15 cellular contexts compared by ENCODE assay signal in the genomic region with DNA sequence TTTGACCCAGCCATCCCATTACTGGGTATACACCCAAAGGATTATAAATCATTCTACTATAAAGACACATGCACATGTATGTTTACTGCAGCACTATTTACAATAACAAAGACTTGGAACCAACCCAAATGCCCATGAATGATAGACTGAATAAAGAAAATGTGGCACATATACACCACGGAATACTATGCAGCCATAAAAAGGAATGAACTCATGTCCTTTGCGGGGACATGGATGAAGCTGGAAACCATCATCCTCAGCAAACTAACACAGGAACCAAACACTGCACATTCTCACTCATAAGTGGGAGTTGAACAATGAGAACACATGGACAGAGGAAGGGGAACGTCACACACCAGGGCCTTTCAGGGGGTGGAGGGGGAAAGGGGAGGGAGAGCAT. TPM values are rescaled to one million over a fixed set of nuclear protein-coding genes. Genes with fewer than 3 reads are reported as not detected.
"Had no signal": no experiment of that assay in that cellular context is flagged by ENCODE, and none has a peak within 500 bp of the region (broad histone marks: within the 10 kb centered on the region; RNA-seq: fewer than 3 reads in every experiment).

No MANE protein-coding gene starts in this region.

RNA-seq across cellular contexts. Expression of a gene that starts 22.6 kb away (rescaled TPM):
- total RNA-seq: activated naive CD4-positive, alpha-beta T cell treated with anti-CD3 and anti-CD28 coated beads for 36 hours; activated naive CD8-positive, alpha-beta T cell treated with anti-CD3 and anti-CD28 coated beads, Interleukin-2, amount 10 ng/mL, durations not matched to agents 7 days and 5 days; activated T-helper 1 cell treated with anti-CD3 and anti-CD28 coated beads, Interleukin-12 subunit alpha, Interleukin-12 subunit beta, Interleukin-2, Interleukin-4 antibody, amounts not matched to agents 30 ng/mL and 10 ng/mL and 1 ng/mL, durations not matched to agents 14 hours and 24 hours and 36 hours; activated T-helper 2 cell treated with anti-CD3 and anti-CD28 coated beads, Interferon-gamma antibody, Interleukin-2, Interleukin-4, amounts not matched to agents 10 μg/mL and 5 μg/mL and 100 μg/mL, durations not matched to agents 14 hours and 24 hours and 36 hours; astrocyte; bronchial epithelial cell; cardiac muscle cell; chondrocyte had no signal
- polyA plus RNA-seq: cardiac muscle cell had no signal

RNA-seq across cellular contexts. Expression of a gene that starts 28.8 kb away (rescaled TPM):
- total RNA-seq: activated naive CD4-positive, alpha-beta T cell treated with anti-CD3 and anti-CD28 coated beads for 36 hours; activated naive CD4-positive, alpha-beta T cell treated with anti-CD3 and anti-CD28 coated beads, Interleukin-2, amount 50 U/mL, for 72 hours; activated naive CD8-positive, alpha-beta T cell treated with anti-CD3 and anti-CD28 coated beads for 36 hours; activated naive CD8-positive, alpha-beta T cell treated with anti-CD3 and anti-CD28 coated beads, Interleukin-2, amount 10 ng/mL, durations not matched to agents 7 days and 5 days; activated T-cell treated with anti-CD3 and anti-CD28 coated beads, Interleukin-2, amount 50 U/mL, for 4 hours; activated T-helper 1 cell treated with anti-CD3 and anti-CD28 coated beads, Interleukin-12 subunit alpha, Interleukin-12 subunit beta, Interleukin-2, Interleukin-4 antibody, amounts not matched to agents 30 ng/mL and 10 ng/mL and 1 ng/mL, durations not matched to agents 14 hours and 24 hours and 36 hours; activated T-helper 17 cell treated with anti-CD3 and anti-CD28 coated beads, Interleukin-2, amount 50 U/mL, for 72 hours; activated T-helper 2 cell treated with anti-CD3 and anti-CD28 coated beads, Interferon-gamma antibody, Interleukin-2, Interleukin-4, amounts not matched to agents 10 μg/mL and 5 μg/mL and 100 μg/mL, durations not matched to agents 14 hours and 24 hours and 36 hours; aorta; ascending aorta; astrocyte; bronchial epithelial cell; cardiac muscle cell; cardiac septum; chondrocyte had no signal
- polyA plus RNA-seq: cardiac muscle cell had no signal
